ENCODE assay signal across 2 cellular contexts in the genomic region with DNA sequence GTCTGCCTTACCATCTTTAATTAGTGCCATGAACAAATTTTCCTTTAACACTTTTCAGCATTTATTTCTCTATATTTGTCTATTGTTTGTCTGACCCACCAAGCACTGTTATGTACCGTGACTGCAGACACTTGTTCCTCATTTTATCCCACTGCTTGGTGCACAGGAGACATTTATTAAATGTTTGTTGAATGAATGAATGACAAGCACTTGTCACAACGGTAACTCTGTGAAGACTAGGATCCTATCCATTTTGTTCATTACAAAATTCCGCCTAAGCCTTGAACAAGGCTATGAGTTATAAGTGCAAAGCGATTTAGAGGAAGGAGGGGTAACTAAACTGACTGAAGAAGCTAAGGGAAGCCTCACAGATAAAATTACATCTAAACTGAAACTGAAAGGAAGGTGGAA.
TF ChIP-seq lines count a peak whose summit lies in the region.

No MANE protein-coding gene starts in this region.

TF ChIP-seq in SK-N-SH, 30 proteins besides CTCF, POLR2A, EP300 and RAD21 (continued from another document):
- TF ChIP-seq RXRA (IDR thresholded peaks at IDR 0.05; ENCODE audit: borderline replicate concordance, low read depth) (no peak), FOSL2 (IDR thresholded peaks at IDR 0.05; ENCODE audit: borderline replicate concordance, low read depth) (no peak), SMC3 (IDR thresholded peaks at IDR 0.05; ENCODE audit: low read depth, low read length) (no peak), RFX5 (IDR thresholded peaks at IDR 0.05; ENCODE audit: low read length) (no peak; the same call in 1 of the 2 replicates), GATA2 (CRISPR knock-in tag; IDR thresholded peaks at IDR 0.05) (no peak), FOXJ3 (CRISPR knock-in tag; IDR thresholded peaks at IDR 0.05) (no peak), TAF1 (IDR thresholded peaks at IDR 0.05; ENCODE audit: borderline replicate concordance, low read depth, low read length) (no peak), NFIC (IDR thresholded peaks at IDR 0.05; ENCODE audit: borderline replicate concordance) (no peak), ELF1 (IDR thresholded peaks at IDR 0.05) (no peak), CHD2 (IDR thresholded peaks at IDR 0.05; ENCODE audit: low read length, partially characterized antibody) (no peak), TCF12 (IDR thresholded peaks at IDR 0.05) (no peak), MXI1 (IDR thresholded peaks at IDR 0.05; ENCODE audit: low read depth, low read length) (no peak)
- TF ChIP-seq, protein P1, sequence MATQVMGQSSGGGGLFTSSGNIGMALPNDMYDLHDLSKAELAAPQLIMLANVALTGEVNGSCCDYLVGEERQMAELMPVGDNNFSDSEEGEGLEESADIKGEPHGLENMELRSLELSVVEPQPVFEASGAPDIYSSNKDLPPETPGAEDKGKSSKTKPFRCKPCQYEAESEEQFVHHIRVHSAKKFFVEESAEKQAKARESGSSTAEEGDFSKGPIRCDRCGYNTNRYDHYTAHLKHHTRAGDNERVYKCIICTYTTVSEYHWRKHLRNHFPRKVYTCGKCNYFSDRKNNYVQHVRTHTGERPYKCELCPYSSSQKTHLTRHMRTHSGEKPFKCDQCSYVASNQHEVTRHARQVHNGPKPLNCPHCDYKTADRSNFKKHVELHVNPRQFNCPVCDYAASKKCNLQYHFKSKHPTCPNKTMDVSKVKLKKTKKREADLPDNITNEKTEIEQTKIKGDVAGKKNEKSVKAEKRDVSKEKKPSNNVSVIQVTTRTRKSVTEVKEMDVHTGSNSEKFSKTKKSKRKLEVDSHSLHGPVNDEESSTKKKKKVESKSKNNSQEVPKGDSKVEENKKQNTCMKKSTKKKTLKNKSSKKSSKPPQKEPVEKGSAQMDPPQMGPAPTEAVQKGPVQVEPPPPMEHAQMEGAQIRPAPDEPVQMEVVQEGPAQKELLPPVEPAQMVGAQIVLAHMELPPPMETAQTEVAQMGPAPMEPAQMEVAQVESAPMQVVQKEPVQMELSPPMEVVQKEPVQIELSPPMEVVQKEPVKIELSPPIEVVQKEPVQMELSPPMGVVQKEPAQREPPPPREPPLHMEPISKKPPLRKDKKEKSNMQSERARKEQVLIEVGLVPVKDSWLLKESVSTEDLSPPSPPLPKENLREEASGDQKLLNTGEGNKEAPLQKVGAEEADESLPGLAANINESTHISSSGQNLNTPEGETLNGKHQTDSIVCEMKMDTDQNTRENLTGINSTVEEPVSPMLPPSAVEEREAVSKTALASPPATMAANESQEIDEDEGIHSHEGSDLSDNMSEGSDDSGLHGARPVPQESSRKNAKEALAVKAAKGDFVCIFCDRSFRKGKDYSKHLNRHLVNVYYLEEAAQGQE (IDR thresholded peaks at IDR 0.05; ENCODE audit: low read depth, low read length), result no peak
- TF ChIP-seq, protein P2, sequence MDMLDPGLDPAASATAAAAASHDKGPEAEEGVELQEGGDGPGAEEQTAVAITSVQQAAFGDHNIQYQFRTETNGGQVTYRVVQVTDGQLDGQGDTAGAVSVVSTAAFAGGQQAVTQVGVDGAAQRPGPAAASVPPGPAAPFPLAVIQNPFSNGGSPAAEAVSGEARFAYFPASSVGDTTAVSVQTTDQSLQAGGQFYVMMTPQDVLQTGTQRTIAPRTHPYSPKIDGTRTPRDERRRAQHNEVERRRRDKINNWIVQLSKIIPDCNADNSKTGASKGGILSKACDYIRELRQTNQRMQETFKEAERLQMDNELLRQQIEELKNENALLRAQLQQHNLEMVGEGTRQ (IDR thresholded peaks at IDR 0.05; ENCODE audit: borderline replicate concordance, low read depth, low read length), result no peak
- TF ChIP-seq, protein P3, sequence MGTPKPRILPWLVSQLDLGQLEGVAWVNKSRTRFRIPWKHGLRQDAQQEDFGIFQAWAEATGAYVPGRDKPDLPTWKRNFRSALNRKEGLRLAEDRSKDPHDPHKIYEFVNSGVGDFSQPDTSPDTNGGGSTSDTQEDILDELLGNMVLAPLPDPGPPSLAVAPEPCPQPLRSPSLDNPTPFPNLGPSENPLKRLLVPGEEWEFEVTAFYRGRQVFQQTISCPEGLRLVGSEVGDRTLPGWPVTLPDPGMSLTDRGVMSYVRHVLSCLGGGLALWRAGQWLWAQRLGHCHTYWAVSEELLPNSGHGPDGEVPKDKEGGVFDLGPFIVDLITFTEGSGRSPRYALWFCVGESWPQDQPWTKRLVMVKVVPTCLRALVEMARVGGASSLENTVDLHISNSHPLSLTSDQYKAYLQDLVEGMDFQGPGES (IDR thresholded peaks at IDR 0.05; ENCODE audit: low read depth, low read length), result no peak

TF ChIP-seq in SK-N-SH treated with all-trans-retinoic acid at 6 μM for 48 hours, 23 proteins besides CTCF, POLR2A, EP300 and RAD21 (continued from another document):
- TF ChIP-seq, protein P4, sequence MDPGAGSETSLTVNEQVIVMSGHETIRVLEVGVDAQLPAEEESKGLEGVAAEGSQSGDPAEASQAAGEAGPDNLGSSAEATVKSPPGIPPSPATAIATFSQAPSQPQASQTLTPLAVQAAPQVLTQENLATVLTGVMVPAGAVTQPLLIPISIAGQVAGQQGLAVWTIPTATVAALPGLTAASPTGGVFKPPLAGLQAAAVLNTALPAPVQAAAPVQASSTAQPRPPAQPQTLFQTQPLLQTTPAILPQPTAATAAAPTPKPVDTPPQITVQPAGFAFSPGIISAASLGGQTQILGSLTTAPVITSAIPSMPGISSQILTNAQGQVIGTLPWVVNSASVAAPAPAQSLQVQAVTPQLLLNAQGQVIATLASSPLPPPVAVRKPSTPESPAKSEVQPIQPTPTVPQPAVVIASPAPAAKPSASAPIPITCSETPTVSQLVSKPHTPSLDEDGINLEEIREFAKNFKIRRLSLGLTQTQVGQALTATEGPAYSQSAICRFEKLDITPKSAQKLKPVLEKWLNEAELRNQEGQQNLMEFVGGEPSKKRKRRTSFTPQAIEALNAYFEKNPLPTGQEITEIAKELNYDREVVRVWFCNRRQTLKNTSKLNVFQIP (CRISPR knock-in tag; IDR thresholded peaks at IDR 0.05; ENCODE audit: borderline replicate concordance, low read depth), result no peak
- TF ChIP-seq OSR1 (CRISPR knock-in tag; IDR thresholded peaks at IDR 0.05) (no peak), ZFP3 (CRISPR knock-in tag; IDR thresholded peaks at IDR 0.05) (no peak), ESRRG (CRISPR knock-in tag; IDR thresholded peaks at IDR 0.05) (no peak), ARNTL (CRISPR knock-in tag; IDR thresholded peaks at IDR 0.05; ENCODE audit: borderline replicate concordance, low read depth) (no peak), SNAI2 (CRISPR knock-in tag; IDR thresholded peaks at IDR 0.05) (no peak), ZC3H10 (CRISPR knock-in tag; IDR thresholded peaks at IDR 0.05) (no peak), GLIS3 (CRISPR knock-in tag; IDR thresholded peaks at IDR 0.05) (no peak), ZNF8 (CRISPR knock-in tag; IDR thresholded peaks at IDR 0.05) (no peak), ZNF565 (CRISPR knock-in tag; conservative IDR thresholded peaks at IDR 0.05; ENCODE audit: low read depth) (no peak), ZFP30 (CRISPR knock-in tag; IDR thresholded peaks at IDR 0.05) (no peak), TCF4 (CRISPR knock-in tag; IDR thresholded peaks at IDR 0.05; ENCODE audit: borderline replicate concordance) (no peak)
- TF ChIP-seq, protein P5, sequence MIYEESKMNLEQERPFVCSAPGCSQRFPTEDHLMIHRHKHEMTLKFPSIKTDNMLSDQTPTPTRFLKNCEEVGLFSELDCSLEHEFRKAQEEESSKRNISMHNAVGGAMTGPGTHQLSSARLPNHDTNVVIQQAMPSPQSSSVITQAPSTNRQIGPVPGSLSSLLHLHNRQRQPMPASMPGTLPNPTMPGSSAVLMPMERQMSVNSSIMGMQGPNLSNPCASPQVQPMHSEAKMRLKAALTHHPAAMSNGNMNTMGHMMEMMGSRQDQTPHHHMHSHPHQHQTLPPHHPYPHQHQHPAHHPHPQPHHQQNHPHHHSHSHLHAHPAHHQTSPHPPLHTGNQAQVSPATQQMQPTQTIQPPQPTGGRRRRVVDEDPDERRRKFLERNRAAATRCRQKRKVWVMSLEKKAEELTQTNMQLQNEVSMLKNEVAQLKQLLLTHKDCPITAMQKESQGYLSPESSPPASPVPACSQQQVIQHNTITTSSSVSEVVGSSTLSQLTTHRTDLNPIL (CRISPR knock-in tag; IDR thresholded peaks at IDR 0.05; ENCODE audit: low read depth), result no peak
